16 cellular contexts compared by ENCODE assay signal in genomic region chr10:75546004-75546403, GRCh38.
"Had no signal": no experiment of that assay in that cellular context is flagged by ENCODE, and none has a peak within 500 bp of the region (broad histone marks: within the 10 kb centered on the region; RNA-seq: fewer than 3 reads in every experiment).

No MANE protein-coding gene starts in this region.

- H3K4me2 ChIP-seq: neural progenitor cell had no signal

- H3K27ac ChIP-seq: heart right ventricle, lower lobe of right lung, neural progenitor cell, ovary, sigmoid colon, thoracic aorta, upper lobe of right lung, WERI-Rb-1 had no signal

- H3K27me3 ChIP-seq: heart right ventricle, neural progenitor cell, ovary, sigmoid colon, upper lobe of right lung had no signal

- H3K9me3 ChIP-seq: lower lobe of right lung, ovary, sigmoid colon, thoracic aorta, upper lobe of right lung had no signal

- H3K36me3 ChIP-seq: heart right ventricle, lower lobe of right lung, neural progenitor cell, ovary, sigmoid colon, thoracic aorta, upper lobe of right lung, WERI-Rb-1 had no signal

- ATAC-seq: activated T-helper 17 cell treated with anti-CD3 and anti-CD28 coated beads, Interleukin-2, amount 50 U/mL, for 72 hours; heart right ventricle; left cardiac atrium; lower lobe of right lung; stimulated activated effector memory CD8-positive, alpha-beta T cell treated with anti-CD3 and anti-CD28 coated beads, Interleukin-12 subunit alpha, Interleukin-12 subunit beta, amount 100 ng/mL, for 72 hours; upper lobe of right lung had no signal

- H3K4me3 ChIP-seq: heart right ventricle, lower lobe of right lung, neural progenitor cell, ovary, sigmoid colon, thoracic aorta, upper lobe of right lung had no signal

- H3K9ac ChIP-seq: neural progenitor cell had no signal

- H2AFZ ChIP-seq: neural progenitor cell had no signal

- DNase-seq: activated CD4-positive, alpha-beta T cell treated with anti-CD3 and anti-CD28 coated beads, Interleukin-2, amount 50 U/mL, for 48 hours; activated naive CD4-positive, alpha-beta T cell treated with Interleukin-2 at 50 U/mL for 16 hours; effector CD8-positive, alpha-beta T cell; heart right ventricle; left cardiac atrium; lower lobe of right lung; sigmoid colon; stimulated activated CD4-positive, alpha-beta T cell treated with anti-CD3 and anti-CD28 coated beads, Interleukin-12 subunit alpha, Interleukin-12 subunit beta, amount 100 ng/mL, for 4 hours; stimulated activated CD4-positive, alpha-beta T cell treated with anti-CD3 and anti-CD28 coated beads, Interleukin-2, amount 100 ng/mL, for 24 hours; upper lobe of right lung; WERI-Rb-1 had no signal
